In the genomic region with DNA sequence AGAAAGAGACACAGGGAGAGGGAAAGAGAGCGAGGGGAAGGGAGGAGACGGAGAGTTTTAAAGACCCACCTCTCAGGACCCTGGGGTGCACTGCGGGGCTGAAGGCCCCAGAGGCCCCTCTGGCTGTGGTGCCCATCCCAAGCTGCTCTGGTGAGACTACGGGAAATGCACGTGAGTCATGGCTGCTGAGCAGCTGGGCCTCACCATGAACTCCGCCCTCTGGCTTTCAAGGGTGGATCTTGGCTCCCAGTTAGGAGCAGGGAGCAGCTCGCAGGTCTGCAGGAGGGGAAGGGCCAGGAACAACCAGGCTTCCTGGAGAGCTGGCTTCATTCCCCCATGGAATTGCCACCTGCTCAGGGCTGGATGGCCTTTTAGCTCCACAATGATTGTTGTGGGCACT, we compare ENCODE assay signal across 11 cellular contexts. TPM values are rescaled to one million over a fixed set of nuclear protein-coding genes. Genes with fewer than 3 reads are reported as not detected.
DNase-seq lines count a peak whose midpoint lies in the region; ATAC-seq and TF ChIP-seq lines count a peak whose summit lies in the region.
"Had no signal": no experiment of that assay in that cellular context is flagged by ENCODE, and none has a peak within 500 bp of the region (broad histone marks: within the 10 kb centered on the region; RNA-seq: fewer than 3 reads in every experiment).

No MANE protein-coding gene starts in this region.

- no peak overlapping the region for H3K4me3 Mint-ChIP-seq in osteocyte (ENCODE audit: unreplicated experiment)
- H3K4me3 Mint-ChIP-seq in activated CD8-positive, alpha-beta T cell treated with anti-CD3 and anti-CD28 coated beads, Interleukin-2, amount 10 ng/mL, durations not matched to agents 7 days and 5 days, result no peak overlapping the region

- no peak overlapping the region for H3K27ac Mint-ChIP-seq in osteocyte (ENCODE audit: unreplicated experiment)
- no peak overlapping the region for H3K27ac Mint-ChIP-seq in activated CD8-positive, alpha-beta T cell treated with anti-CD3 and anti-CD28 coated beads, Interleukin-2, amount 10 ng/mL, durations not matched to agents 7 days and 5 days

- peaks cover 4% of the 10 kb centered on the region for H3K27me3 Mint-ChIP-seq in osteocyte (ENCODE audit: unreplicated experiment)
- H3K27me3 Mint-ChIP-seq in activated CD8-positive, alpha-beta T cell treated with anti-CD3 and anti-CD28 coated beads, Interleukin-2, amount 10 ng/mL, durations not matched to agents 7 days and 5 days (ENCODE audit: low read depth), result peaks cover 7% of the 10 kb centered on the region

- CTCF ChIA-PET in activated CD8-positive, alpha-beta T cell treated with anti-CD3 and anti-CD28 coated beads, Interleukin-2, amount 10 ng/mL, durations not matched to agents 7 days and 5 days (lab: Charles Lee), result no interaction called here

- H3K4me3 ChIP-seq in WI38 (ENCODE audit: low read depth, low read length), result no peak overlapping the region
- H3K4me3 ChIP-seq: ascending aorta, tibial artery had no signal

- peak; percentile 14 for DNase-seq in NCI-H1436 (lab: John Stamatoyannopoulos, UW)
- no peak for DNase-seq in NCI-H1436 treated with DMSO at 0.1 percent for 48 hours (lab: John Stamatoyannopoulos, UW)
- DNase-seq in NCI-H146 (lab: John Stamatoyannopoulos, UW), result peak; percentile 56
- DNase-seq in osteocyte (ENCODE audit: extremely low spot score, unreplicated experiment), result peak; percentile 75
- no peak for DNase-seq in KBM-7
- no peak for DNase-seq in activated CD8-positive, alpha-beta T cell treated with anti-CD3 and anti-CD28 coated beads, Interleukin-2, amount 10 ng/mL, durations not matched to agents 7 days and 5 days

- H3K4me1 Mint-ChIP-seq in osteocyte (ENCODE audit: unreplicated experiment), result no peaks in the 10 kb centered on the region
- no peaks in the 10 kb centered on the region for H3K4me1 Mint-ChIP-seq in activated CD8-positive, alpha-beta T cell treated with anti-CD3 and anti-CD28 coated beads, Interleukin-2, amount 10 ng/mL, durations not matched to agents 7 days and 5 days (ENCODE audit: low read depth)

- no peaks in the 10 kb centered on the region for H3K36me3 Mint-ChIP-seq in osteocyte (ENCODE audit: unreplicated experiment)
- no peaks in the 10 kb centered on the region for H3K36me3 Mint-ChIP-seq in activated CD8-positive, alpha-beta T cell treated with anti-CD3 and anti-CD28 coated beads, Interleukin-2, amount 10 ng/mL, durations not matched to agents 7 days and 5 days (ENCODE audit: low read depth)

- ATAC-seq in GM18519 (IDR thresholded peaks at IDR 0.05; ENCODE audit: low FRiP score, unreplicated experiment), result no peak
- no peak for ATAC-seq in activated CD8-positive, alpha-beta T cell treated with anti-CD3 and anti-CD28 coated beads, Interleukin-2, amount 10 ng/mL, durations not matched to agents 7 days and 5 days

- H3K9me3 Mint-ChIP-seq in osteocyte (ENCODE audit: unreplicated experiment), result peaks cover 18% of the 10 kb centered on the region
- H3K9me3 Mint-ChIP-seq in activated CD8-positive, alpha-beta T cell treated with anti-CD3 and anti-CD28 coated beads, Interleukin-2, amount 10 ng/mL, durations not matched to agents 7 days and 5 days (ENCODE audit: insufficient read depth), result no peaks in the 10 kb centered on the region

- TF ChIP-seq CTCF in WI38 (IDR thresholded peaks at IDR 0.05; ENCODE audit: low read depth, low read length) (0 out of 2 replicates have a peak, but pooled peaks have one; percentile 21), osteocyte (IDR thresholded peaks at IDR 0.05) (no peak)

- in situ Hi-C loops in KBM-7 (cut with MboI; ENCODE audit: low pct_unique_long_range_greater_than_20kb, low sequenced_read_pairs), result no loop called here

- POLR2A ChIA-PET in activated CD8-positive, alpha-beta T cell treated with anti-CD3 and anti-CD28 coated beads, Interleukin-2, amount 10 ng/mL, durations not matched to agents 7 days and 5 days (lab: Charles Lee), result no interaction called here

RNA-seq across cellular contexts. Expression of gene SLC6A3, which starts 7.8 kb away (rescaled TPM):
- not detected in 2 replicates for total RNA-seq in osteocyte
- total RNA-seq in activated CD8-positive, alpha-beta T cell treated with anti-CD3 and anti-CD28 coated beads, Interleukin-2, amount 10 ng/mL, durations not matched to agents 7 days and 5 days, result not detected
- total RNA-seq: ascending aorta, skeletal muscle tissue had no signal

Comparison
In these comparisons a context has a peak if more than half of its experiments do, and no peak if none do; other contexts are left out.
1. DNase-seq: peak in NCI-H1436 (single experiment), NCI-H146 (single experiment) and osteocyte (single experiment); none in NCI-H1436 treated with DMSO at 0.1 percent for 48 hours (single experiment), KBM-7 (single experiment) and activated CD8-positive, alpha-beta T cell treated with anti-CD3 and anti-CD28 coated beads, Interleukin-2, amount 10 ng/mL, durations not matched to agents 7 days and 5 days (single experiment).